Comparison of ENCODE assay signal across 8 cellular contexts in genomic region chr13:44259045-44260042, GRCh38.
A peak's percentile ranks its signal among the peaks of the same experiment; 100 is the strongest.
DNase-seq lines count a peak whose midpoint lies in the region; ATAC-seq lines count a peak whose summit lies in the region.

No MANE protein-coding gene starts in this region.

- H3K27ac Mint-ChIP-seq in memory B cell: peak overlapping the region; percentile 97
- H3K27ac Mint-ChIP-seq in stimulated activated naive B cell treated with anti-CD40 and anti-IgM and Interleukin-4, amounts not matched to agents 10 μg/mL and 1 μg/mL and 100 μg/mL, for 72 hours: peak overlapping the region; percentile 83

- DNase-seq in SIG-M5 treated with dmso at 0.1 percent for 504 hours (lab: John Stamatoyannopoulos, UW; ENCODE audit: unreplicated experiment): peak; percentile 96
- peak in 3 of 4 experiments; percentile 22 to 65 (median 29) for DNase-seq in activated naive CD4-positive, alpha-beta T cell (lab: John Stamatoyannopoulos, UW)
- peak; percentile 55 to 75 for DNase-seq in memory B cell (ENCODE audit: low spot score in 2 of 2)
- DNase-seq in stimulated activated naive B cell treated with anti-CD40 and anti-IgM and Interleukin-4, amounts not matched to agents 10 μg/mL and 1 μg/mL and 100 μg/mL, for 72 hours: peak; percentile 77
- DNase-seq in COLO829 (ENCODE audit: low spot score): no peak
- no peak for DNase-seq in NCI-H1048 (lab: John Stamatoyannopoulos, UW)

- H3K4me3 Mint-ChIP-seq in memory B cell: peak overlapping the region; percentile 82
- peak overlapping the region; percentile 71 to 82 for H3K4me3 Mint-ChIP-seq in stimulated activated naive B cell treated with anti-CD40 and anti-IgM and Interleukin-4, amounts not matched to agents 10 μg/mL and 1 μg/mL and 100 μg/mL, for 72 hours

- H3K9me3 Mint-ChIP-seq in memory B cell: peaks cover 1% of the 10 kb centered on the region
- no peaks in the 10 kb centered on the region for H3K9me3 Mint-ChIP-seq in stimulated activated naive B cell treated with anti-CD40 and anti-IgM and Interleukin-4, amounts not matched to agents 10 μg/mL and 1 μg/mL and 100 μg/mL, for 72 hours

- H3K27me3 Mint-ChIP-seq in memory B cell: peaks cover 2% of the 10 kb centered on the region
- H3K27me3 Mint-ChIP-seq in stimulated activated naive B cell treated with anti-CD40 and anti-IgM and Interleukin-4, amounts not matched to agents 10 μg/mL and 1 μg/mL and 100 μg/mL, for 72 hours: peaks cover 0 to 4% of the 10 kb centered on the region in 2 donors

- H3K36me3 Mint-ChIP-seq in memory B cell: no peaks in the 10 kb centered on the region
- H3K36me3 Mint-ChIP-seq in stimulated activated naive B cell treated with anti-CD40 and anti-IgM and Interleukin-4, amounts not matched to agents 10 μg/mL and 1 μg/mL and 100 μg/mL, for 72 hours: no peaks in the 10 kb centered on the region

- ATAC-seq in GM19025 (IDR thresholded peaks at IDR 0.05; ENCODE audit: low read depth, unreplicated experiment) (peak; percentile 55), HG03039 (IDR thresholded peaks at IDR 0.05; ENCODE audit: unreplicated experiment) (peak; percentile 72), memory B cell (ENCODE audit: low read depth) (peak; percentile 94)
- ATAC-seq in stimulated activated naive B cell treated with anti-CD40 and anti-IgM and Interleukin-4, amounts not matched to agents 10 μg/mL and 1 μg/mL and 100 μg/mL, for 72 hours (replicated peaks): peak; percentile 96 to 99

- H3K4me1 Mint-ChIP-seq in memory B cell: peaks cover 8% of the 10 kb centered on the region
- peaks cover 9 to 23% of the 10 kb centered on the region in 2 donors for H3K4me1 Mint-ChIP-seq in stimulated activated naive B cell treated with anti-CD40 and anti-IgM and Interleukin-4, amounts not matched to agents 10 μg/mL and 1 μg/mL and 100 μg/mL, for 72 hours

Comparison
In these comparisons a context has a peak if more than half of its experiments do, and no peak if none do; other contexts are left out.
1. DNase-seq: peak in SIG-M5 treated with dmso at 0.1 percent for 504 hours (single experiment), activated naive CD4-positive, alpha-beta T cell (3 of 4), memory B cell (2 of 2) and stimulated activated naive B cell treated with anti-CD40 and anti-IgM and Interleukin-4, amounts not matched to agents 10 μg/mL and 1 μg/mL and 100 μg/mL, for 72 hours (single experiment); none in COLO829 (single experiment) and NCI-H1048 (single experiment).
2. Peak in every context shown above with its lines, with median percentiles within 50 percentile points of each other: ATAC-seq.